29 cellular contexts compared by ENCODE assay signal in the genomic region with DNA sequence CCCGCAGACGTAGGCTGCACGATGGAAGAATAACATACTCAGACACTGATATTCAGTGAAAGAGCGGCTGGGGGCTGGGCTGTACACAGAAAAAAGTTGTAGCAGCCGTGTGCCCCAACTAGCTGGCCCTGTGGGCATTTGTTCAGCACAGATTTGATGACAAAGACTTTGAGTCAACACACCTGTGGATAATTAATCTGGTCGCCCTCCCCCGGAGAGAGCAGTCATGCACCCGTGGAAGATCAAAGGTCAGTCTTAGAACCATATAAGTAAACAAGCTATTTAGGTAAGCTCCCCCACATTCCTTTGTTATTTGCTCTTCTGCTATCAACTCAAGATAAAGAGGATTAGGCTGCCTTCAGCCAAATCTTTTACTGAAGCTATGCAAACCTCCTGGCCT.
DNase-seq lines count a peak whose midpoint lies in the region; ATAC-seq, FAIRE-seq and TF ChIP-seq lines count a peak whose summit lies in the region.
"Had no signal": no experiment of that assay in that cellular context is flagged by ENCODE, and none has a peak within 500 bp of the region (broad histone marks: within the 10 kb centered on the region; RNA-seq: fewer than 3 reads in every experiment).

No MANE protein-coding gene starts in this region.

- no peak for FAIRE-seq in A549 (lab: Jason Lieb, UNC)
- FAIRE-seq: pancreas had no signal

- CTCF ChIA-PET in A549 (lab: Yijun Ruan, JAX), result interaction anchor here (0.9 to 1.6 kb wide), 6 partner anchors 8 to 269 kb away, joined by 3 to 6 read pairs (median 3); a partner anchor contains a TSS

- TF ChIP-seq EP300 in A549 (IDR thresholded peaks at IDR 0.05), result peak; percentile 94 to 96

- H3K4me3 ChIP-seq in A549, result no peak overlapping the region
- H3K4me3 ChIP-seq: body of pancreas, gastroesophageal sphincter, left lung, neural progenitor cell, pancreas, thoracic aorta, uterus had no signal

- WGBS in A549 (ENCODE audit: missing lambda C conversion rate), result 1% methylated on average over 8 of the region's 8 CpGs

- H3K4me2 ChIP-seq in A549, result peak overlapping the region; percentile 71
- H3K4me2 ChIP-seq: neural progenitor cell had no signal

- TF ChIP-seq RAD21 in A549 (conservative IDR thresholded peaks at IDR 0.05 in 1 of 2, IDR thresholded peaks at IDR 0.05 in 1 of 2), result peak; percentile 44 to 81

- intact Hi-C loops in Right ventricle myocardium superior (cut with DNase I), result no loop called here

- no peak for TF ChIP-seq POLR2A in A549 (IDR thresholded peaks at IDR 0.05; ENCODE audit: low read length)

- DNase-seq in A549 (ENCODE audit: low read depth in 1 of 2, low spot score in 1 of 2), result peak; percentile 44 to 93
- peak; percentile 88 for DNase-seq in HT-29 (ENCODE audit: low spot score)
- peak; percentile 49 for DNase-seq in SW480 (ENCODE audit: low spot score)
- peak; percentile 78 for DNase-seq in kidney tubule cell (ENCODE audit: low spot score)
- no peak for DNase-seq in Right ventricle myocardium superior
- no peak for DNase-seq in activated T-cell treated with anti-CD3 and anti-CD28 coated beads, Interleukin-2, amount 50 U/mL, for 1 hour
- no peak for DNase-seq in epidermal melanocyte (ENCODE audit: insufficient read length, low spot score)
- no peak for DNase-seq in amygdala (lab: John Stamatoyannopoulos, UW)
- DNase-seq: 8988T; activated CD4-positive, alpha-beta memory T cell treated with anti-CD3 and anti-CD28 coated beads for 36 hours; activated CD4-positive, alpha-beta T cell treated with anti-CD3 and anti-CD28 coated beads for 1 hour; activated naive CD4-positive, alpha-beta T cell treated with anti-CD3 and anti-CD28 coated beads for 36 hours; body of pancreas; CD4-positive, alpha-beta T cell; cerebellar nuclear complex; H7; hippocampal formation; left lung; NCI-H1436 treated with DMSO at 0.1 percent for 48 hours; NCI-H2107; NCI-H446 treated with DMSO at 0.1 percent for 48 hours; OCI-M1; pancreas; stimulated activated CD4-positive, alpha-beta T cell treated with anti-CD3 and anti-CD28 coated beads, Interleukin-2, amount 100 ng/mL, for 24 hours; stimulated activated naive CD8-positive, alpha-beta T cell treated with anti-CD3 and anti-CD28 coated beads, Interleukin-15, amount 100 ng/mL, for 72 hours; uterus had no signal

- peak overlapping the region; percentile 70 to 87 for H3K27ac ChIP-seq in A549
- H3K27ac ChIP-seq: body of pancreas, gastroesophageal sphincter, left lung, neural progenitor cell, pancreas, thoracic aorta, uterus had no signal

- H3K4me1 ChIP-seq in A549, result peaks cover 23% of the 10 kb centered on the region
- H3K4me1 ChIP-seq: body of pancreas, gastroesophageal sphincter, left lung, neural progenitor cell, pancreas, uterus had no signal

- peak; percentile 96 to 99 for ATAC-seq in A549
- no peak for ATAC-seq in Right ventricle myocardium superior (ENCODE audit: poor library complexity)
- ATAC-seq: body of pancreas; gastroesophageal sphincter; left lung; stimulated activated naive CD8-positive, alpha-beta T cell treated with anti-CD3 and anti-CD28 coated beads, Interleukin-15, amount 100 ng/mL, for 72 hours had no signal

- H3K9me3 ChIP-seq in A549, result peaks cover 54% of the 10 kb centered on the region
- H3K9me3 ChIP-seq: pancreas, uterus had no signal

- TF ChIP-seq CTCF in A549 (IDR thresholded peaks at IDR 0.05), result no peak

- POLR2A ChIA-PET in A549 (lab: Yijun Ruan, JAX), result interaction anchor here (1.0 to 1.7 kb wide), 2 partner anchors 61 to 269 kb away, joined by 5 to 6 read pairs; a partner anchor contains a TSS

TF ChIP-seq in A549, 52 proteins besides CTCF, POLR2A, EP300 and RAD21 (continues in another document):
- TF ChIP-seq, protein P1, sequence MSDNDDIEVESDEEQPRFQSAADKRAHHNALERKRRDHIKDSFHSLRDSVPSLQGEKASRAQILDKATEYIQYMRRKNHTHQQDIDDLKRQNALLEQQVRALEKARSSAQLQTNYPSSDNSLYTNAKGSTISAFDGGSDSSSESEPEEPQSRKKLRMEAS (IDR thresholded peaks at IDR 0.05), result peak; percentile 79
- TF ChIP-seq CHD4 (IDR thresholded peaks at IDR 0.05; ENCODE audit: borderline replicate concordance) (no peak), RFX5 (IDR thresholded peaks at IDR 0.05) (no peak), TP53 (CRISPR knock-in tag; IDR thresholded peaks at IDR 0.05) (no peak), CBX2 (IDR thresholded peaks at IDR 0.05; ENCODE audit: borderline replicate concordance, low read depth) (no peak), MAZ (IDR thresholded peaks at IDR 0.05; ENCODE audit: borderline replicate concordance, low read depth, low read length) (no peak), CBX8 (IDR thresholded peaks at IDR 0.05) (no peak), EHMT2 (IDR thresholded peaks at IDR 0.05; ENCODE audit: low read depth) (no peak), PHF8 (IDR thresholded peaks at IDR 0.05; ENCODE audit: borderline replicate concordance, low read depth) (no peak), SREBF2 (IDR thresholded peaks at IDR 0.05) (no peak), NPAS2 (CRISPR knock-in tag; IDR thresholded peaks at IDR 0.05; ENCODE audit: borderline replicate concordance) (no peak), BHLHE40 (IDR thresholded peaks at IDR 0.05; ENCODE audit: low read depth, low read length) (no peak; the same call in 1 of the 2 replicates), ZNF302 (CRISPR knock-in tag; IDR thresholded peaks at IDR 0.05) (no peak), FOXS1 (CRISPR knock-in tag; IDR thresholded peaks at IDR 0.05) (no peak), ZFP36 (IDR thresholded peaks at IDR 0.05; ENCODE audit: borderline replicate concordance, partially characterized antibody) (peak; percentile 45), CHD2 (IDR thresholded peaks at IDR 0.05; ENCODE audit: low read length, partially characterized antibody) (no peak), EHF (CRISPR knock-in tag; IDR thresholded peaks at IDR 0.05) (no peak), HOXA7 (CRISPR knock-in tag; IDR thresholded peaks at IDR 0.05) (no peak)
- TF ChIP-seq, protein P2, sequence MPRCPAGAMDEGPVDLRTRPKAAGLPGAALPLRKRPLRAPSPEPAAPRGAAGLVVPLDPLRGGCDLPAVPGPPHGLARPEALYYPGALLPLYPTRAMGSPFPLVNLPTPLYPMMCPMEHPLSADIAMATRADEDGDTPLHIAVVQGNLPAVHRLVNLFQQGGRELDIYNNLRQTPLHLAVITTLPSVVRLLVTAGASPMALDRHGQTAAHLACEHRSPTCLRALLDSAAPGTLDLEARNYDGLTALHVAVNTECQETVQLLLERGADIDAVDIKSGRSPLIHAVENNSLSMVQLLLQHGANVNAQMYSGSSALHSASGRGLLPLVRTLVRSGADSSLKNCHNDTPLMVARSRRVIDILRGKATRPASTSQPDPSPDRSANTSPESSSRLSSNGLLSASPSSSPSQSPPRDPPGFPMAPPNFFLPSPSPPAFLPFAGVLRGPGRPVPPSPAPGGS (IDR thresholded peaks at IDR 0.05), result peak; percentile 97
- TF ChIP-seq, protein P3, sequence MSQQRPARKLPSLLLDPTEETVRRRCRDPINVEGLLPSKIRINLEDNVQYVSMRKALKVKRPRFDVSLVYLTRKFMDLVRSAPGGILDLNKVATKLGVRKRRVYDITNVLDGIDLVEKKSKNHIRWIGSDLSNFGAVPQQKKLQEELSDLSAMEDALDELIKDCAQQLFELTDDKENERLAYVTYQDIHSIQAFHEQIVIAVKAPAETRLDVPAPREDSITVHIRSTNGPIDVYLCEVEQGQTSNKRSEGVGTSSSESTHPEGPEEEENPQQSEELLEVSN (IDR thresholded peaks at IDR 0.05; ENCODE audit: borderline replicate concordance, low read depth), result no peak
- TF ChIP-seq, protein P4, sequence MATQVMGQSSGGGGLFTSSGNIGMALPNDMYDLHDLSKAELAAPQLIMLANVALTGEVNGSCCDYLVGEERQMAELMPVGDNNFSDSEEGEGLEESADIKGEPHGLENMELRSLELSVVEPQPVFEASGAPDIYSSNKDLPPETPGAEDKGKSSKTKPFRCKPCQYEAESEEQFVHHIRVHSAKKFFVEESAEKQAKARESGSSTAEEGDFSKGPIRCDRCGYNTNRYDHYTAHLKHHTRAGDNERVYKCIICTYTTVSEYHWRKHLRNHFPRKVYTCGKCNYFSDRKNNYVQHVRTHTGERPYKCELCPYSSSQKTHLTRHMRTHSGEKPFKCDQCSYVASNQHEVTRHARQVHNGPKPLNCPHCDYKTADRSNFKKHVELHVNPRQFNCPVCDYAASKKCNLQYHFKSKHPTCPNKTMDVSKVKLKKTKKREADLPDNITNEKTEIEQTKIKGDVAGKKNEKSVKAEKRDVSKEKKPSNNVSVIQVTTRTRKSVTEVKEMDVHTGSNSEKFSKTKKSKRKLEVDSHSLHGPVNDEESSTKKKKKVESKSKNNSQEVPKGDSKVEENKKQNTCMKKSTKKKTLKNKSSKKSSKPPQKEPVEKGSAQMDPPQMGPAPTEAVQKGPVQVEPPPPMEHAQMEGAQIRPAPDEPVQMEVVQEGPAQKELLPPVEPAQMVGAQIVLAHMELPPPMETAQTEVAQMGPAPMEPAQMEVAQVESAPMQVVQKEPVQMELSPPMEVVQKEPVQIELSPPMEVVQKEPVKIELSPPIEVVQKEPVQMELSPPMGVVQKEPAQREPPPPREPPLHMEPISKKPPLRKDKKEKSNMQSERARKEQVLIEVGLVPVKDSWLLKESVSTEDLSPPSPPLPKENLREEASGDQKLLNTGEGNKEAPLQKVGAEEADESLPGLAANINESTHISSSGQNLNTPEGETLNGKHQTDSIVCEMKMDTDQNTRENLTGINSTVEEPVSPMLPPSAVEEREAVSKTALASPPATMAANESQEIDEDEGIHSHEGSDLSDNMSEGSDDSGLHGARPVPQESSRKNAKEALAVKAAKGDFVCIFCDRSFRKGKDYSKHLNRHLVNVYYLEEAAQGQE (IDR thresholded peaks at IDR 0.05), result no peak
- TF ChIP-seq, protein P5, sequence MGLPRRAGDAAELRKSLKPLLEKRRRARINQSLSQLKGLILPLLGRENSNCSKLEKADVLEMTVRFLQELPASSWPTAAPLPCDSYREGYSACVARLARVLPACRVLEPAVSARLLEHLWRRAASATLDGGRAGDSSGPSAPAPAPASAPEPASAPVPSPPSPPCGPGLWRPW (IDR thresholded peaks at IDR 0.05), result peak; percentile 51; the same call in 1 of the 2 replicates
- TF ChIP-seq, protein P6, sequence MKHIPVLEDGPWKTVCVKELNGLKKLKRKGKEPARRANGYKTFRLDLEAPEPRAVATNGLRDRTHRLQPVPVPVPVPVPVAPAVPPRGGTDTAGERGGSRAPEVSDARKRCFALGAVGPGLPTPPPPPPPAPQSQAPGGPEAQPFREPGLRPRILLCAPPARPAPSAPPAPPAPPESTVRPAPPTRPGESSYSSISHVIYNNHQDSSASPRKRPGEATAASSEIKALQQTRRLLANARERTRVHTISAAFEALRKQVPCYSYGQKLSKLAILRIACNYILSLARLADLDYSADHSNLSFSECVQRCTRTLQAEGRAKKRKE (CRISPR knock-in tag; IDR thresholded peaks at IDR 0.05; ENCODE audit: low read depth), result no peak

Comparison
In these comparisons a context has a peak if more than half of its experiments do, and no peak if none do; other contexts are left out.
1. DNase-seq: peak in A549 (2 of 2), HT-29 (single experiment), SW480 (single experiment) and kidney tubule cell (single experiment); none in Right ventricle myocardium superior (single experiment), activated T-cell treated with anti-CD3 and anti-CD28 coated beads, Interleukin-2, amount 50 U/mL, for 1 hour (single experiment), epidermal melanocyte (single experiment) and amygdala (0 of 56).